In genomic region chr14:60247994-60248696, GRCh38 we compare ENCODE assay signal across 1 cellular context.
TF ChIP-seq lines count a peak whose summit lies in the region.

No MANE protein-coding gene starts in this region.

TF ChIP-seq in HepG2, 621 proteins besides CTCF, POLR2A, EP300 and RAD21 (continued from another document and continues in another):
- TF ChIP-seq ZNF614 (CRISPR knock-in tag; IDR thresholded peaks at IDR 0.05; ENCODE audit: borderline replicate concordance): no peak
- TF ChIP-seq SP1 (IDR thresholded peaks at IDR 0.05): no peak
- TF ChIP-seq SP1 (CRISPR knock-in tag; IDR thresholded peaks at IDR 0.05): no peak
- TF ChIP-seq NAIF1 (CRISPR knock-in tag; IDR thresholded peaks at IDR 0.05; ENCODE audit: borderline replicate concordance): no peak
- TF ChIP-seq GTF2F1 (IDR thresholded peaks at IDR 0.05; ENCODE audit: low read length): no peak
- no peak for TF ChIP-seq THRA (CRISPR knock-in tag; IDR thresholded peaks at IDR 0.05; ENCODE audit: borderline replicate concordance)
- TF ChIP-seq ZNF460 (CRISPR knock-in tag; IDR thresholded peaks at IDR 0.05; ENCODE audit: borderline replicate concordance): no peak
- TF ChIP-seq GPN1 (CRISPR knock-in tag; IDR thresholded peaks at IDR 0.05; ENCODE audit: borderline replicate concordance): no peak
- peak; percentile 71; the same call in 1 of the 2 replicates for TF ChIP-seq ZNF605 (CRISPR knock-in tag; IDR thresholded peaks at IDR 0.05)
- 0 out of 2 replicates have a peak, but pooled peaks have one; percentile 19 for TF ChIP-seq ZNF747 (CRISPR knock-in tag; IDR thresholded peaks at IDR 0.05; ENCODE audit: borderline replicate concordance)
- TF ChIP-seq, protein P1, sequence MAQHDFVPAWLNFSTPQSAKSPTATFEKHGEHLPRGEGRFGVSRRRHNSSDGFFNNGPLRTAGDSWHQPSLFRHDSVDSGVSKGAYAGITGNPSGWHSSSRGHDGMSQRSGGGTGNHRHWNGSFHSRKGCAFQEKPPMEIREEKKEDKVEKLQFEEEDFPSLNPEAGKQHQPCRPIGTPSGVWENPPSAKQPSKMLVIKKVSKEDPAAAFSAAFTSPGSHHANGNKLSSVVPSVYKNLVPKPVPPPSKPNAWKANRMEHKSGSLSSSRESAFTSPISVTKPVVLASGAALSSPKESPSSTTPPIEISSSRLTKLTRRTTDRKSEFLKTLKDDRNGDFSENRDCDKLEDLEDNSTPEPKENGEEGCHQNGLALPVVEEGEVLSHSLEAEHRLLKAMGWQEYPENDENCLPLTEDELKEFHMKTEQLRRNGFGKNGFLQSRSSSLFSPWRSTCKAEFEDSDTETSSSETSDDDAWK (CRISPR knock-in tag; IDR thresholded peaks at IDR 0.05): no peak
- TF ChIP-seq, protein P2, sequence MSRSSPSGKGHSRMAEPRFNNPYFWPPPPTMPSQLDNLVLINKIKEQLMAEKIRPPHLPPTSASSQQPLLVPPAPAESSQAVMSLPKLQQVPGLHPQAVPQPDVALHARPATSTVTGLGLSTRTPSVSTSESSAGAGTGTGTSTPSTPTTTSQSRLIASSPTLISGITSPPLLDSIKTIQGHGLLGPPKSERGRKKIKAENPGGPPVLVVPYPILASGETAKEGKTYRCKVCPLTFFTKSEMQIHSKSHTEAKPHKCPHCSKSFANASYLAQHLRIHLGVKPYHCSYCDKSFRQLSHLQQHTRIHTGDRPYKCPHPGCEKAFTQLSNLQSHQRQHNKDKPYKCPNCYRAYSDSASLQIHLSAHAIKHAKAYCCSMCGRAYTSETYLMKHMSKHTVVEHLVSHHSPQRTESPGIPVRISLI (CRISPR knock-in tag; IDR thresholded peaks at IDR 0.05; ENCODE audit: borderline replicate concordance): no peak
- TF ChIP-seq, protein P3, sequence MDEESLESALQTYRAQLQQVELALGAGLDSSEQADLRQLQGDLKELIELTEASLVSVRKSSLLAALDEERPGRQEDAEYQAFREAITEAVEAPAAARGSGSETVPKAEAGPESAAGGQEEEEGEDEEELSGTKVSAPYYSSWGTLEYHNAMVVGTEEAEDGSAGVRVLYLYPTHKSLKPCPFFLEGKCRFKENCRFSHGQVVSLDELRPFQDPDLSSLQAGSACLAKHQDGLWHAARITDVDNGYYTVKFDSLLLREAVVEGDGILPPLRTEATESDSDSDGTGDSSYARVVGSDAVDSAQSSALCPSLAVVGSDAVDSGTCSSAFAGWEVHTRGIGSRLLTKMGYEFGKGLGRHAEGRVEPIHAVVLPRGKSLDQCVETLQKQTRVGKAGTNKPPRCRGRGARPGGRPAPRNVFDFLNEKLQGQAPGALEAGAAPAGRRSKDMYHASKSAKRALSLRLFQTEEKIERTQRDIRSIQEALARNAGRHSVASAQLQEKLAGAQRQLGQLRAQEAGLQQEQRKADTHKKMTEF (CRISPR knock-in tag; IDR thresholded peaks at IDR 0.05): peak; percentile 56; the same call in 1 of the 2 replicates
- TF ChIP-seq GMEB2 (CRISPR knock-in tag; IDR thresholded peaks at IDR 0.05; ENCODE audit: low read depth): no peak
- no peak for TF ChIP-seq RFXAP (CRISPR knock-in tag; IDR thresholded peaks at IDR 0.05; ENCODE audit: borderline replicate concordance)
- peak; percentile 69 for TF ChIP-seq MNT (IDR thresholded peaks at IDR 0.05)
- TF ChIP-seq, protein P4, sequence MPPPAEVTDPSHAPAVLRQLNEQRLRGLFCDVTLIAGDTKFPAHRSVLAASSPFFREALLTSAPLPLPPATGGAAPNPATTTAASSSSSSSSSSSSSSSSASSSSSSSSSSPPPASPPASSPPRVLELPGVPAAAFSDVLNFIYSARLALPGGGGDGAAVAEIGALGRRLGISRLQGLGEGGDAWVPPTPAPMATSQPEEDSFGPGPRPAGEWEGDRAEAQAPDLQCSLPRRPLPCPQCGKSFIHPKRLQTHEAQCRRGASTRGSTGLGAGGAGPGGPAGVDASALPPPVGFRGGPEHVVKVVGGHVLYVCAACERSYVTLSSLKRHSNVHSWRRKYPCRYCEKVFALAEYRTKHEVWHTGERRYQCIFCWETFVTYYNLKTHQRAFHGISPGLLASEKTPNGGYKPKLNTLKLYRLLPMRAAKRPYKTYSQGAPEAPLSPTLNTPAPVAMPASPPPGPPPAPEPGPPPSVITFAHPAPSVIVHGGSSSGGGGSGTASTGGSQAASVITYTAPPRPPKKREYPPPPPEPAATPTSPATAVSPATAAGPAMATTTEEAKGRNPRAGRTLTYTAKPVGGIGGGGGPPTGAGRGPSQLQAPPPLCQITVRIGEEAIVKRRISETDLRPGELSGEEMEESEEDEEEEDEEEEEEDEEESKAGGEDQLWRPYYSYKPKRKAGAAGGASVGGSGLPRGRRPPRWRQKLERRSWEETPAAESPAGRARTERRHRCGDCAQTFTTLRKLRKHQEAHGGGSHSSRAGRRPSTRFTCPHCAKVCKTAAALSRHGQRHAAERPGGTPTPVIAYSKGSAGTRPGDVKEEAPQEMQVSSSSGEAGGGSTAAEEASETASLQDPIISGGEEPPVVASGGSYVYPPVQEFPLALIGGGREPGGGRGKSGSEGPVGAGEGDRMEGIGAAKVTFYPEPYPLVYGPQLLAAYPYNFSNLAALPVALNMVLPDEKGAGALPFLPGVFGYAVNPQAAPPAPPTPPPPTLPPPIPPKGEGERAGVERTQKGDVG (CRISPR knock-in tag; IDR thresholded peaks at IDR 0.05; ENCODE audit: borderline replicate concordance): peak; percentile 85; the same call in 1 of the 2 replicates
- no peak for TF ChIP-seq U2AF2 (IDR thresholded peaks at IDR 0.05; ENCODE audit: low read depth, low read length)
- TF ChIP-seq ZSCAN30 (CRISPR knock-in tag; IDR thresholded peaks at IDR 0.05): 0 out of 2 replicates have a peak, but pooled peaks have one; percentile 56
- no peak for TF ChIP-seq ZHX1 (CRISPR knock-in tag; IDR thresholded peaks at IDR 0.05; ENCODE audit: low read depth)
- peak; percentile 39; the same call in 1 of the 2 replicates for TF ChIP-seq RAD51 (IDR thresholded peaks at IDR 0.05; ENCODE audit: borderline replicate concordance)
- TF ChIP-seq ZNF121 (CRISPR knock-in tag; IDR thresholded peaks at IDR 0.05): no peak
- TF ChIP-seq ZNF256 (CRISPR knock-in tag; conservative IDR thresholded peaks at IDR 0.05): no peak
- 0 out of 2 replicates have a peak, but pooled peaks have one; percentile 20 for TF ChIP-seq HNF4A (CRISPR knock-in tag; IDR thresholded peaks at IDR 0.05)
- TF ChIP-seq ZNF552 (CRISPR knock-in tag; IDR thresholded peaks at IDR 0.05; ENCODE audit: borderline replicate concordance): 0 out of 2 replicates have a peak, but pooled peaks have one; percentile 11
- 0 out of 2 replicates have a peak, but pooled peaks have one; percentile 46 for TF ChIP-seq BRCA1 (CRISPR knock-in tag; IDR thresholded peaks at IDR 0.05)
- no peak for TF ChIP-seq NFE2 (CRISPR knock-in tag; IDR thresholded peaks at IDR 0.05)
- TF ChIP-seq BHLHE40 (IDR thresholded peaks at IDR 0.05; ENCODE audit: low read length): peak; percentile 91
- TF ChIP-seq, protein P5, sequence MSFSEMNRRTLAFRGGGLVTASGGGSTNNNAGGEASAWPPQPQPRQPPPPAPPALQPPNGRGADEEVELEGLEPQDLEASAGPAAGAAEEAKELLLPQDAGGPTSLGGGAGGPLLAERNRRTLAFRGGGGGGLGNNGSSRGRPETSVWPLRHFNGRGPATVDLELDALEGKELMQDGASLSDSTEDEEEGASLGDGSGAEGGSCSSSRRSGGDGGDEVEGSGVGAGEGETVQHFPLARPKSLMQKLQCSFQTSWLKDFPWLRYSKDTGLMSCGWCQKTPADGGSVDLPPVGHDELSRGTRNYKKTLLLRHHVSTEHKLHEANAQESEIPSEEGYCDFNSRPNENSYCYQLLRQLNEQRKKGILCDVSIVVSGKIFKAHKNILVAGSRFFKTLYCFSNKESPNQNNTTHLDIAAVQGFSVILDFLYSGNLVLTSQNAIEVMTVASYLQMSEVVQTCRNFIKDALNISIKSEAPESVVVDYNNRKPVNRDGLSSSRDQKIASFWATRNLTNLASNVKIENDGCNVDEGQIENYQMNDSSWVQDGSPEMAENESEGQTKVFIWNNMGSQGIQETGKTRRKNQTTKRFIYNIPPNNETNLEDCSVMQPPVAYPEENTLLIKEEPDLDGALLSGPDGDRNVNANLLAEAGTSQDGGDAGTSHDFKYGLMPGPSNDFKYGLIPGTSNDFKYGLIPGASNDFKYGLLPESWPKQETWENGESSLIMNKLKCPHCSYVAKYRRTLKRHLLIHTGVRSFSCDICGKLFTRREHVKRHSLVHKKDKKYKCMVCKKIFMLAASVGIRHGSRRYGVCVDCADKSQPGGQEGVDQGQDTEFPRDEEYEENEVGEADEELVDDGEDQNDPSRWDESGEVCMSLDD (CRISPR knock-in tag; IDR thresholded peaks at IDR 0.05; ENCODE audit: borderline replicate concordance): no peak
- no peak for TF ChIP-seq RNF219 (CRISPR knock-in tag; IDR thresholded peaks at IDR 0.05)
- no peak for TF ChIP-seq ZNF275 (CRISPR knock-in tag; IDR thresholded peaks at IDR 0.05; ENCODE audit: borderline replicate concordance)
- 0 out of 2 replicates have a peak, but pooled peaks have one; percentile 15 for TF ChIP-seq CC2D1A (CRISPR knock-in tag; IDR thresholded peaks at IDR 0.05)
- no peak for TF ChIP-seq SATB2 (CRISPR knock-in tag; IDR thresholded peaks at IDR 0.05)
